8 cellular contexts compared by ENCODE assay signal in genomic region chrX:120560842-120561633, GRCh38. TPM values are rescaled to one million over a fixed set of nuclear protein-coding genes. Genes with fewer than 3 reads are reported as not detected.
DNase-seq lines count a peak whose midpoint lies in the region; ATAC-seq and TF ChIP-seq lines count a peak whose summit lies in the region.

CUL4B (minus strand) TSS chrX:120560962; CDS start chrX:120560638, 324 bp downstream.

- peak within 1 kb of the TSS; percentile 88 for H3K27ac ChIP-seq in SU-DHL-6 (ENCODE audit: low read depth, low read length)
- H3K27ac ChIP-seq in ovary, result peak within 1 kb of the TSS; percentile 98 to 99
- peak within 1 kb of the TSS; percentile 99 for H3K27ac ChIP-seq in thymus (ENCODE audit: low read depth)

- POLR2A ChIA-PET in activated naive CD8-positive, alpha-beta T cell treated with anti-CD3 and anti-CD28 coated beads, Interleukin-2, amount 10 ng/mL, durations not matched to agents 7 days and 5 days (lab: Charles Lee), result interaction anchor here (0.5 to 3.5 kb wide), 13 partner anchors 9 to 1092 kb away, joined by 3 to 65 read pairs (median 4); partner anchors contain the start of genes C1GALT1C1, MCTS1 and SLC25A5

- peak within 1 kb of the TSS; percentile 99 for H3K27ac Mint-ChIP-seq in activated naive CD8-positive, alpha-beta T cell treated with anti-CD3 and anti-CD28 coated beads, Interleukin-2, amount 10 ng/mL, durations not matched to agents 7 days and 5 days

- TF ChIP-seq POLR2A in GM10847 (IDR thresholded peaks at IDR 0.05; ENCODE audit: extremely low read depth, insufficient read length) (peak; percentile 42), ovary (IDR thresholded peaks at IDR 0.05) (peak; percentile 12)

- H3K36me3 Mint-ChIP-seq in activated naive CD8-positive, alpha-beta T cell treated with anti-CD3 and anti-CD28 coated beads, Interleukin-2, amount 10 ng/mL, durations not matched to agents 7 days and 5 days, result peaks cover 9% of the 10 kb centered on the region

- H3K36me3 ChIP-seq in SU-DHL-6 (ENCODE audit: low read length) (peaks cover 1% of the 10 kb centered on the region; the same call in 1 of the 2 replicates), ovary (no peaks in the 10 kb centered on the region), thymus (ENCODE audit: control insufficient read depth, insufficient read depth) (no peaks in the 10 kb centered on the region)

- no peaks in the 10 kb centered on the region for H3K9me2 ChIP-seq in SU-DHL-6 (replicated peaks; ENCODE audit: insufficient read depth, low read length)

- no peaks in the 10 kb centered on the region for H4K20me1 ChIP-seq in SU-DHL-6 (ENCODE audit: low read depth, low read length)

- no peak for TF ChIP-seq CTCF in SU-DHL-6 (IDR thresholded peaks at IDR 0.05; ENCODE audit: insufficient read depth, low read length, poor library complexity, severe bottlenecking)
- TF ChIP-seq CTCF in ovary (IDR thresholded peaks at IDR 0.05), result no peak

- H3K27me3 ChIP-seq in SU-DHL-6 (ENCODE audit: low read length) (no peaks in the 10 kb centered on the region), ovary (no peaks in the 10 kb centered on the region), thymus (ENCODE audit: control insufficient read depth, insufficient read depth) (no peaks in the 10 kb centered on the region)

- no peak for TF ChIP-seq EP300 in ovary (IDR thresholded peaks at IDR 0.05)

- H3K4me3 ChIP-seq in SU-DHL-6 (ENCODE audit: insufficient read depth, low read length, poor library complexity, severe bottlenecking) (peak within 1 kb of the TSS; percentile 86), ovary (peak within 1 kb of the TSS; percentile 53), thymus (ENCODE audit: low read length) (peak within 1 kb of the TSS; percentile 78)

- peaks cover 26% of the 10 kb centered on the region for H3K79me2 ChIP-seq in SU-DHL-6 (ENCODE audit: insufficient read depth, low read length)

- intact Hi-C loops in head of caudate nucleus (cut with DNase I), result loop anchor here (2.0 kb wide), 1 partner anchor 42 kb away; no protein-coding TSS in a partner anchor
- intact Hi-C loops in ovary (cut with DNase I), result loop anchor here in 1 of 4 donors (2.0 kb wide), 1 partner anchor 68 kb away; no protein-coding TSS in a partner anchor

- H3K9me3 Mint-ChIP-seq in activated naive CD8-positive, alpha-beta T cell treated with anti-CD3 and anti-CD28 coated beads, Interleukin-2, amount 10 ng/mL, durations not matched to agents 7 days and 5 days, result no peaks in the 10 kb centered on the region

- H3K27me3 Mint-ChIP-seq in activated naive CD8-positive, alpha-beta T cell treated with anti-CD3 and anti-CD28 coated beads, Interleukin-2, amount 10 ng/mL, durations not matched to agents 7 days and 5 days, result no peaks in the 10 kb centered on the region

- DNase-seq in NCI-H128 (lab: John Stamatoyannopoulos, UW; ENCODE audit: unreplicated experiment) (peak; percentile 63), head of caudate nucleus (peak; percentile 83 to 97 (median 93)), ovary (peak; percentile 90 to 94 (median 91))
- DNase-seq in activated naive CD8-positive, alpha-beta T cell treated with anti-CD3 and anti-CD28 coated beads, Interleukin-2, amount 10 ng/mL, durations not matched to agents 7 days and 5 days, result peak; percentile 86

- H3F3A ChIP-seq in SU-DHL-6 (ENCODE audit: insufficient read depth), result peaks cover 11% of the 10 kb centered on the region

- peak within 1 kb of the TSS; percentile 89 for H3K9ac ChIP-seq in SU-DHL-6 (ENCODE audit: low read length)

- peak within 1 kb of the TSS; percentile 71 for H3K4me2 ChIP-seq in SU-DHL-6 (ENCODE audit: low read depth, low read length, poor library complexity, severe bottlenecking)

- peaks cover 15% of the 10 kb centered on the region for H3K4me1 Mint-ChIP-seq in activated naive CD8-positive, alpha-beta T cell treated with anti-CD3 and anti-CD28 coated beads, Interleukin-2, amount 10 ng/mL, durations not matched to agents 7 days and 5 days

- H3K9me3 ChIP-seq in SU-DHL-6 (ENCODE audit: insufficient read depth, low read length) (no peaks in the 10 kb centered on the region), ovary (no peaks in the 10 kb centered on the region), thymus (ENCODE audit: control insufficient read depth) (no peaks in the 10 kb centered on the region)

- peak within 1 kb of the TSS; percentile 100 for H3K4me3 Mint-ChIP-seq in activated naive CD8-positive, alpha-beta T cell treated with anti-CD3 and anti-CD28 coated beads, Interleukin-2, amount 10 ng/mL, durations not matched to agents 7 days and 5 days

- WGBS in ovary, 3 donors, result 32 to 42% (median 34%) methylated on average over 45 to 54 of the region's 54 CpGs
- WGBS in thymus, result under 1% methylated on average over 51 of the region's 54 CpGs

- ATAC-seq in HG02678 (IDR thresholded peaks at IDR 0.05; ENCODE audit: unreplicated experiment), result peak; percentile 79
- peak; percentile 86 for ATAC-seq in activated naive CD8-positive, alpha-beta T cell treated with anti-CD3 and anti-CD28 coated beads, Interleukin-2, amount 10 ng/mL, durations not matched to agents 7 days and 5 days (ENCODE audit: low read depth)

- H3K4me1 ChIP-seq in ovary (ENCODE audit: insufficient read depth) (no peaks in the 10 kb centered on the region), thymus (ENCODE audit: control insufficient read depth, insufficient read depth, low read length) (no peaks in the 10 kb centered on the region)

- H2AFZ ChIP-seq in SU-DHL-6 (ENCODE audit: low read depth, low read length, severe bottlenecking), result peak within 1 kb of the TSS; percentile 76

RNA-seq across cellular contexts. Expression of gene CUL4B, which starts in this region (rescaled TPM):
- 10 to 100 TPM; 40.7 to 41.3 TPM for total RNA-seq in activated naive CD8-positive, alpha-beta T cell treated with anti-CD3 and anti-CD28 coated beads, Interleukin-2, amount 10 ng/mL, durations not matched to agents 7 days and 5 days
- 10 to 100 TPM; 36.1 to 64.9 (median 47.6) TPM for total RNA-seq in ovary
- polyA plus RNA-seq in ovary (10 to 100 TPM; 26.2 to 67.8 TPM), thymus (39.3 TPM)

Comparison
In these comparisons a context has a peak if more than half of its experiments do, and no peak if none do; other contexts are left out.
1. Peak in every context shown above with its lines: DNase-seq, ATAC-seq, H3K4me3 ChIP-seq and H3K27ac ChIP-seq.